ENCODE assay signal across 1 cellular context in the genomic region with DNA sequence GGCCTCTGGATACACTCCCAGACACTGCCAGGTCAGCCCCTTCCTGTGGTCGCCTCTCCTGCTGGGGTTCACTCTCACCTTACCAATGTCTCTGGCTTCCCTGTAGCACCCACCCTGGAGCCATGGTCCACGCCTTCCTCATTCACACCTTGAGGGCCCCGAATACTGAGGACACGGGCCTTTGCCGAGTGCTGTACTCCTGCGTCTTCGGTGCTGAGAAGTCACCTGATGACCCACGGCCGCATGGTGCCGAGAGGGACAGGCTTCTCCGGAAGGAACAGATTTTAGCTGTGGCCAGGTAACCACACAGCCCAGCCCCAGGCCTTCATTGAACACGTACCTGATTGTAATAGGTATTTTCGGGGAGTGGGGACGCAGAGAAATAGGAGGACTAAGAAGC.
TF ChIP-seq lines count a peak whose summit lies in the region.

No MANE protein-coding gene starts in this region.

TF ChIP-seq in HEK293T, 16 proteins besides CTCF, POLR2A, EP300 and RAD21:
- TF ChIP-seq ZNF384 (IDR thresholded peaks at IDR 0.05) (no peak), ELF4 (IDR thresholded peaks at IDR 0.05) (no peak), FOXK2 (IDR thresholded peaks at IDR 0.05) (no peak), L3MBTL2 (conservative IDR thresholded peaks at IDR 0.05) (no peak), FOXA1 (IDR thresholded peaks at IDR 0.05) (no peak), TARDBP (IDR thresholded peaks at IDR 0.05) (no peak)
- TF ChIP-seq, protein P1, sequence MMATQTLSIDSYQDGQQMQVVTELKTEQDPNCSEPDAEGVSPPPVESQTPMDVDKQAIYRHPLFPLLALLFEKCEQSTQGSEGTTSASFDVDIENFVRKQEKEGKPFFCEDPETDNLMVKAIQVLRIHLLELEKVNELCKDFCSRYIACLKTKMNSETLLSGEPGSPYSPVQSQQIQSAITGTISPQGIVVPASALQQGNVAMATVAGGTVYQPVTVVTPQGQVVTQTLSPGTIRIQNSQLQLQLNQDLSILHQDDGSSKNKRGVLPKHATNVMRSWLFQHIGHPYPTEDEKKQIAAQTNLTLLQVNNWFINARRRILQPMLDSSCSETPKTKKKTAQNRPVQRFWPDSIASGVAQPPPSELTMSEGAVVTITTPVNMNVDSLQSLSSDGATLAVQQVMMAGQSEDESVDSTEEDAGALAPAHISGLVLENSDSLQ (IDR thresholded peaks at IDR 0.05) = no peak
